ENCODE assay signal across 1 cellular context in genomic region chr2:55019547-55020258, GRCh38.
TF ChIP-seq lines count a peak whose summit lies in the region.

No MANE protein-coding gene starts in this region.

TF ChIP-seq in GM23338, 12 proteins besides CTCF, POLR2A, EP300 and RAD21 (continued from another document):
- TF ChIP-seq ZNF331 (CRISPR knock-in tag; IDR thresholded peaks at IDR 0.05; ENCODE audit: low read depth) (no peak), ZNF462 (CRISPR knock-in tag; IDR thresholded peaks at IDR 0.05) (no peak), EZH2phosphoT487 (IDR thresholded peaks at IDR 0.05; ENCODE audit: unreplicated experiment) (no peak), NANOG (IDR thresholded peaks at IDR 0.05; ENCODE audit: borderline replicate concordance) (no peak), POLR2AphosphoS5 (IDR thresholded peaks at IDR 0.05; ENCODE audit: low read depth) (no peak)
